Comparison of ENCODE assay signal across 11 cellular contexts in the genomic region with DNA sequence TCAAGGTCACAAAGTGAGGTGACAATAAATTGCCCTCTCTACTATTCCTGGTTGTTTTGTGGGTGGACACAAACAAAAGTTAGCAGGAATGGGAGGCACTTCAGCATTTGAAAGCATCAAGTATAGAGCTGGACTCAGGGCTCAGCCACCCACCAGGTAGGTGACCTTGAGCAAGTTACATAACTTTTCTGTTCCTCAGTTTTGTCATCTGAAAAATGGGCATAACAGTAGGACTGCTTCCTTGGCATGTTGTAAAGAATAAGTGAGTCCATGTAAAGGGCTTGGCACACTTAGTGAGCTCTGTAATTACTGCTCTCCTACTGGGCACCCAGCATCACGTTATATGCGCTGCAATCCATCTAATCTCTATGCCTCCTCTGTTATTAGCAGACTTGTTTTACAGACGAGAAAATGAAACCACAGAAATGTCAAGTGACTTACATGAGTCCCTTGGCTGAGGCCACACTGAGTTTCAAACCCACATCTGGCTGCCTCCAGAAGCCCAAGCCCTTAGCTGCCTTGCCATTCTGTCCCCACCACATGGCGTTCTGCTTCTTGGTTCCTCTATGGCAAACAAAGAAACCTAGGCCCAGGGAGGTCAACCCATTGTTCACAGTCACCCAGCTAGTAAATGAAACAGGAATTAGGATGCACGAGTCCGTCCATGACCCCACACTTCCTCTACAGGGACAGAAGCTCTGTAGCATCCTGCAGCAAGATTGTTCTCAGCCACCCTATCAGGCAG.
DNase-seq lines count a peak whose midpoint lies in the region; ATAC-seq, FAIRE-seq and TF ChIP-seq lines count a peak whose summit lies in the region.
"Had no signal": no experiment of that assay in that cellular context is flagged by ENCODE, and none has a peak within 500 bp of the region (broad histone marks: within the 10 kb centered on the region; RNA-seq: fewer than 3 reads in every experiment).

No MANE protein-coding gene starts in this region.

- H3K4me1 Mint-ChIP-seq in endothelial cell (ENCODE audit: unreplicated experiment) (peaks cover 15% of the 10 kb centered on the region), chondrocyte (ENCODE audit: low read depth) (peaks cover 7% of the 10 kb centered on the region)

- peak; percentile 79 for ATAC-seq in GM21526 (IDR thresholded peaks at IDR 0.05; ENCODE audit: low FRiP score, unreplicated experiment)
- peak; percentile 79 for ATAC-seq in HG03354 (IDR thresholded peaks at IDR 0.05; ENCODE audit: poor library complexity, severe bottlenecking, unreplicated experiment)

- H3K4me3 Mint-ChIP-seq in endothelial cell (ENCODE audit: unreplicated experiment) (no peak overlapping the region), chondrocyte (ENCODE audit: unreplicated experiment) (no peak overlapping the region)
- H3K4me3 Mint-ChIP-seq: T-helper 1 cell treated with Interleukin-12 subunit alpha and Interleukin-12 subunit beta and Interleukin-4 antibody, amounts not matched to agents 30 μg/mL and 1 μg/mL, for 36 hours had no signal

- H3K36me3 Mint-ChIP-seq in endothelial cell (ENCODE audit: low read depth, unreplicated experiment), result no peaks in the 10 kb centered on the region
- no peaks in the 10 kb centered on the region for H3K36me3 Mint-ChIP-seq in chondrocyte (ENCODE audit: low read depth)

- no peak overlapping the region for H3K27ac ChIP-seq in coronary artery

- FAIRE-seq in GM18507 (lab: Jason Lieb, UNC), result peak; percentile 93
- FAIRE-seq: astrocyte had no signal

- H3K27me3 Mint-ChIP-seq in endothelial cell (ENCODE audit: unreplicated experiment) (peaks cover 1% of the 10 kb centered on the region), chondrocyte (ENCODE audit: low read depth) (peaks cover 18% of the 10 kb centered on the region)

- H3K27ac Mint-ChIP-seq in endothelial cell (ENCODE audit: unreplicated experiment), result peak overlapping the region; percentile 49
- H3K27ac Mint-ChIP-seq in chondrocyte (ENCODE audit: unreplicated experiment), result no peak overlapping the region
- H3K27ac Mint-ChIP-seq: T-helper 1 cell treated with Interleukin-12 subunit alpha and Interleukin-12 subunit beta and Interleukin-4 antibody, amounts not matched to agents 30 μg/mL and 1 μg/mL, for 36 hours had no signal

- H3K4me3 ChIP-seq in coronary artery, result no peak overlapping the region

- H3K9me3 Mint-ChIP-seq in endothelial cell (ENCODE audit: unreplicated experiment), result no peaks in the 10 kb centered on the region
- no peaks in the 10 kb centered on the region for H3K9me3 Mint-ChIP-seq in chondrocyte (ENCODE audit: low read depth)
- H3K9me3 Mint-ChIP-seq: T-helper 1 cell treated with Interleukin-12 subunit alpha and Interleukin-12 subunit beta and Interleukin-4 antibody, amounts not matched to agents 30 μg/mL and 1 μg/mL, for 36 hours had no signal

- DNase-seq in GM18507 (ENCODE audit: extremely low spot score, insufficient read length, low read depth), result peak; percentile 33
- no peak for DNase-seq in endothelial cell (ENCODE audit: low spot score)
- no peak for DNase-seq in chondrocyte (ENCODE audit: low spot score)
- no peak for DNase-seq in coronary artery (ENCODE audit: low spot score)
- DNase-seq in midbrain (lab: John Stamatoyannopoulos, UW), result no peak
- no peak for DNase-seq in iPS-NIHi11 (ENCODE audit: low spot score)
- DNase-seq: Kasumi-1 had no signal

- TF ChIP-seq CTCF in endothelial cell (IDR thresholded peaks at IDR 0.05; ENCODE audit: unreplicated experiment) (no peak), chondrocyte (IDR thresholded peaks at IDR 0.05) (no peak), coronary artery (IDR thresholded peaks at IDR 0.05) (no peak)
